9 cellular contexts compared by ENCODE assay signal in the genomic region with DNA sequence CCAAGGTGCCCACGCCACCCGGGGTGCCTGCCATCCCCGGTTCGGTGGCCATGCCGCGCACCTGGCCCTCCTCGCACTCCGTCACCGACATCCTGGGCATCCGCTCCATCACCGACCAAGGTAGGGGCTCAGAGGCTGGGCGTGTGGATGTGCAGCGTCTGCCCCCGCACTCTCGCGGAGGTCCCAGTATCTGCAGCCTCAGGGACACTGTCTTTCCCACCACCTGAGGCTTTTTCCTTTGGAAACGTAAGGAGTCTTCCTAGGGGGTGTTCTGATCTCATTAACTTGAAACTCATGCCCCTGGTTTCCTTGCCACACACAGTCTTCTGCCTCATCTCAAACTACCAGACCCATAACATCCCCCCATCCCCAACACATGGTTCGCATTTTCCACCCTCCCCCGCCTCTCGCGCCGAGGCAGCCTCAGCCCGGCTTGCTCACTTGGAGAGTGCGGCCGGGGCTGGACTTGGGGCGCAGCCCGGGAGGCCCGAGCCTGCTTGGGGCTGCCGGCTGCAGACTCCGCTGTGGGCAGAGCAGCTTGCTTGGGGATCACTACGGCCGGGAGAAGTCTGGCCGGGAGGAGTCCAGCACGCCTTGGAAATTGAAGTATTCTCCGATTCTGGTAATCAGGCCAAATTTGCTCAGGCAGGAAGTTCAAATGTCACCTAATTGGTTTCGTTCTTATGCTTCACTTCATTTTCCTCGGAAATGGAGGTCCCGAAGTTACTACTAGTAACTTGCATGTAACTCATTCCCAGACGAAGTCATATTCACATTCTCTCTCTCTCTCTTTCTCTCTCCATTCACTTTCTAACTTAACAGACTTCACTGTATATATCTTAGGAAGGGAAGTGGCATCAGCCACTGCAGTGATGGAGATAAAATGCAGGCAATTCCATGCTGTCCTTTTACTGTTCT. TPM values are rescaled to one million over a fixed set of nuclear protein-coding genes. Genes with fewer than 3 reads are reported as not detected.
DNase-seq lines count a peak whose midpoint lies in the region; ATAC-seq and TF ChIP-seq lines count a peak whose summit lies in the region.
"Had no signal": no experiment of that assay in that cellular context is flagged by ENCODE, and none has a peak within 500 bp of the region (broad histone marks: within the 10 kb centered on the region; RNA-seq: fewer than 3 reads in every experiment).

No MANE protein-coding gene starts in this region.

- intact Hi-C loops in left ventricle myocardium superior (cut with micrococcal nuclease): no loop called here

- no peaks in the 10 kb centered on the region for H3K4me1 ChIP-seq in RWPE2 (ENCODE audit: insufficient read depth, poor library complexity, severe bottlenecking)

- H3K9me3 ChIP-seq in RWPE2 (ENCODE audit: severe bottlenecking): no peaks in the 10 kb centered on the region

- H3K27ac ChIP-seq in RWPE2 (ENCODE audit: poor library complexity, severe bottlenecking): no peak overlapping the region
- H3K27ac ChIP-seq in skin epidermis: peak overlapping the region in 2 of 21 experiments; percentile 48 to 71

- DNase-seq in NCI-H1417 (lab: John Stamatoyannopoulos, UW): peak; percentile 52 to 78 (median 74)
- no peak for DNase-seq in NCI-H1417 treated with DMSO at 0.1 percent for 48 hours (lab: John Stamatoyannopoulos, UW)
- DNase-seq in RWPE2 (ENCODE audit: low spot score): no peak
- DNase-seq in left ventricle myocardium superior: peak; percentile 29
- no peak for DNase-seq in mesenteric fat pad (ENCODE audit: low spot score)
- DNase-seq in amygdala (lab: John Stamatoyannopoulos, UW): no peak

- H3K36me3 ChIP-seq in RWPE2 (ENCODE audit: low read depth): peaks cover 19% of the 10 kb centered on the region

- ATAC-seq in RWPE2 (ENCODE audit: low read depth): peak; percentile 21; the same call in 2 of the 3 replicates
- ATAC-seq in left ventricle myocardium superior: no peak
- no peak for ATAC-seq in GM18909 (IDR thresholded peaks at IDR 0.05; ENCODE audit: poor library complexity, unreplicated experiment)

- no peak for TF ChIP-seq CTCF in RWPE2 (IDR thresholded peaks at IDR 0.05; ENCODE audit: poor library complexity, severe bottlenecking)

- no peaks in the 10 kb centered on the region for H3K27me3 ChIP-seq in RWPE2 (ENCODE audit: insufficient read depth, poor library complexity, severe bottlenecking)

- H3K4me3 ChIP-seq in RWPE2 (ENCODE audit: severe bottlenecking) (peak overlapping the region; percentile 51), skin epidermis (peak overlapping the region; percentile 33 to 50 (median 40))

RNA-seq across cellular contexts. Expression of a gene that starts 2.0 kb away (rescaled TPM):
- total RNA-seq in left ventricle myocardium superior (not detected), mesenteric fat pad (not detected)
- total RNA-seq: temporal lobe had no signal

Comparison
In these comparisons a context has a peak if more than half of its experiments do, and no peak if none do; other contexts are left out.
1. DNase-seq: peak in NCI-H1417 (3 of 3) and left ventricle myocardium superior (single experiment); none in NCI-H1417 treated with DMSO at 0.1 percent for 48 hours (single experiment), RWPE2 (single experiment), mesenteric fat pad (single experiment) and amygdala (0 of 56).